In the genomic region with DNA sequence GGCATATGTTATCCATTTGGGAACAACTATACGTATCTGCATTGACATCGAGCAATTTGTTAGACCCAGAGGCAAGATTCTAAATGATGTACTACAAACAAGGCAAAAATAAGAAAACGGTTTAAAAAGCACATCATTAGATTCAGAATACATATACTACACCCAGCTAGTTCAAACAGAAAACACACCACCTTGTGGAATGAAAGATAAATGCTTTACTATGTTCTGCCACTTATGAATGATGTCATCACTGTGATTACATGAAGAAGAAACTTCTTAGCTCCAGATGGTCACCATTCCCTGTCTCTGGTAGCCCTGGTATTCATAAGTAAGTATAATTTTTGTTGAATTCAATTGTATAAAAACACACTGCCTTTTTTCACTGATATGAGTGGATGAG, we compare ENCODE assay signal across 8 cellular contexts. TPM values are rescaled to one million over a fixed set of nuclear protein-coding genes. Genes with fewer than 3 reads are reported as not detected.
DNase-seq lines count a peak whose midpoint lies in the region; ATAC-seq and TF ChIP-seq lines count a peak whose summit lies in the region.

No MANE protein-coding gene starts in this region.

- H3K9me3 ChIP-seq in spleen (no peaks in the 10 kb centered on the region), colonic mucosa (no peaks in the 10 kb centered on the region)

- WGBS in spleen, 5 donors, result 68 to 82% (median 75%) methylated on average over 3 of the region's 3 CpGs

- ATAC-seq in HG03139 (IDR thresholded peaks at IDR 0.05; ENCODE audit: unreplicated experiment) (no peak), HG03045 (IDR thresholded peaks at IDR 0.05; ENCODE audit: unreplicated experiment) (no peak)

- TF ChIP-seq POLR2A in spleen (IDR thresholded peaks at IDR 0.05), result no peak

- no peak overlapping the region for H3K4me3 ChIP-seq in kidney epithelial cell (ENCODE audit: low read depth, low read length)
- no peak overlapping the region for H3K4me3 ChIP-seq in spleen
- no peak overlapping the region for H3K4me3 ChIP-seq in colonic mucosa

- TF ChIP-seq CTCF in kidney epithelial cell (IDR thresholded peaks at IDR 0.05; ENCODE audit: insufficient read depth, low read length, poor library complexity, severe bottlenecking) (peak; percentile 13), spleen (IDR thresholded peaks at IDR 0.05 in 8 of 11, conservative IDR thresholded peaks at IDR 0.05 in 3 of 11) (no peak), colonic mucosa (IDR thresholded peaks at IDR 0.05) (no peak)

- H3K27me3 ChIP-seq in kidney epithelial cell (ENCODE audit: control insufficient read depth, insufficient read depth, low read length) (no peaks in the 10 kb centered on the region), spleen (replicated peaks in 1 of 7) (peaks cover 0 to 22% (median 0%) of the 10 kb centered on the region in 7 donors), colonic mucosa (no peaks in the 10 kb centered on the region)

- H3K4me1 ChIP-seq in spleen, result no peaks in the 10 kb centered on the region
- H3K4me1 ChIP-seq in colonic mucosa, result no peaks in the 10 kb centered on the region

- no peak overlapping the region for H3K9ac ChIP-seq in colonic mucosa (ENCODE audit: low read depth in 2 of 2, low read length in 2 of 2)

- intact Hi-C loops in spleen (cut with DNase I; ENCODE audit: low total_unique reads) (no loop called here), colonic mucosa (cut with DNase I) (no loop called here)

- H3K36me3 ChIP-seq in kidney epithelial cell (ENCODE audit: control insufficient read depth, insufficient read depth, low read length) (no peaks in the 10 kb centered on the region), spleen (no peaks in the 10 kb centered on the region), colonic mucosa (no peaks in the 10 kb centered on the region)

- peak; percentile 67 for DNase-seq in DMS 273 treated with DMSO at 0.1 percent for 48 hours (lab: John Stamatoyannopoulos, UW)
- peak; percentile 58 for DNase-seq in HT-29 (ENCODE audit: low spot score)
- peak; percentile 31 for DNase-seq in SHP77 treated with DMSO at 0.1 percent for 48 hours (lab: John Stamatoyannopoulos, UW)
- no peak for DNase-seq in kidney epithelial cell (ENCODE audit: low read depth)
- no peak for DNase-seq in spleen
- DNase-seq in colonic mucosa, result no peak

- H3K27ac ChIP-seq in spleen (no peak overlapping the region), colonic mucosa (no peak overlapping the region)

RNA-seq across cellular contexts. Expression of gene NACA2, which starts 7.8 kb away (rescaled TPM):
- not detected in 2 replicates for total RNA-seq in HT-29 (2014; rRNA removed; shearing (Covaris generic))
- total RNA-seq in kidney epithelial cell (not detected in 2 replicates), spleen (not detected), colonic mucosa (under 1 TPM in 1 of 2 donors, not detected in 1; 0.32 TPM)
- polyA plus RNA-seq in spleen, result under 1 TPM; 0.16 to 0.43 (median 0.23) TPM

Comparison
In these comparisons a context has a peak if more than half of its experiments do, and no peak if none do; other contexts are left out.
1. DNase-seq: peak in DMS 273 treated with DMSO at 0.1 percent for 48 hours (single experiment), HT-29 (single experiment) and SHP77 treated with DMSO at 0.1 percent for 48 hours (single experiment); none in kidney epithelial cell (single experiment), spleen (single experiment) and colonic mucosa (single experiment).